Comparison of ENCODE assay signal across 22 cellular contexts in the genomic region with DNA sequence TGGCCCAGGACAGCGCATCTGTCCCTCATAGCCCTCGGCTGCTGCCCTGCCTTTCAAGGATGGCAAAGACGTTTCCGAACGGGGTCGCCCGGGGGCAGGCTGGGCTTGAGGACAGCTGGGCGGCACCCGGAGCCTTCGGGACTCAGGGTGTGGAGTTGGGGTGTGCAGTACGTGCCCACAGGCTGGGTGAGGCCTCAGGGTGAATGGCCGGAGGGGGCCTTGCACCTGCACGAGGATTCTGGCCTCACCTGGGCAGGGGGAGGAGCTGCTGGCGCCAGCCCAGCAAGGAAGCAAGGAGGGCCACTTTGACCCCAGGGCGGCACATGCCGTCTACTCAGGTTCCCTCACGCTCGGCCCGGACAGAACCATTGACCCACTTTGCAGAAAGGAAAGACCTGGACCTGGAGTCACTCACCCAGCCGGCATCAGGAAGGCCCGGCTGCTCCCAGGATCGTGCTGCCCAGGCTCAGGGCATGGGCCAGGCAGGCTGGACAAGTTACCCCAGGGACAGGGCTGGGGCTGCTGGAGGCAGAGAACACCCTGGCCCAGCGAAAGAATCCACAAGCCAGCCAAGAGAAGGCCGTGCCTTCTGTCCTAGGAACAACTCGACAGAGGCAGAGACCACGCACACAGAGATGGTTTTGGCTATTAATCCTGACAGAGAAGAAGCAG.
"Had no signal": no experiment of that assay in that cellular context is flagged by ENCODE, and none has a peak within 500 bp of the region (broad histone marks: within the 10 kb centered on the region; RNA-seq: fewer than 3 reads in every experiment).

No MANE protein-coding gene starts in this region.

- H3K36me3 ChIP-seq: adrenal gland, ascending aorta, colonic mucosa, thoracic aorta, upper lobe of left lung had no signal

- H3K4me1 ChIP-seq: adrenal gland, ascending aorta, colonic mucosa, parathyroid adenoma had no signal

- H3K4me3 ChIP-seq: adrenal gland, ascending aorta, colonic mucosa, dorsolateral prefrontal cortex, thoracic aorta, upper lobe of left lung had no signal

- ATAC-seq: effector memory CD8-positive, alpha-beta T cell; esophagus mucosa; stimulated activated naive B cell treated with anti-CD40 and anti-IgM and Interleukin-4, amounts not matched to agents 10 μg/mL and 1 μg/mL and 100 μg/mL, for 72 hours; WTC11 had no signal

- H3K27me3 ChIP-seq: ascending aorta, colonic mucosa had no signal

- H3K27ac ChIP-seq: adrenal gland, ascending aorta, colonic mucosa, dorsolateral prefrontal cortex, parathyroid adenoma, thoracic aorta, upper lobe of left lung had no signal

- DNase-seq: activated CD4-positive, alpha-beta T cell treated with anti-CD3 and anti-CD28 coated beads, Interleukin-2, amount 50 U/mL, for 4 hours; activated CD8-positive, alpha-beta memory T cell treated with anti-CD3 and anti-CD28 coated beads for 24 hours; activated CD8-positive, alpha-beta memory T cell treated with anti-CD3 and anti-CD28 coated beads, Interleukin-2, amount 50 U/mL, for 4 hours; activated naive CD4-positive, alpha-beta T cell; activated T-cell treated with anti-CD3 and anti-CD28 coated beads, Interleukin-2, amount 50 U/mL, for 24 hours; adrenal gland; colonic mucosa; dorsolateral prefrontal cortex; effector memory CD8-positive, alpha-beta T cell; foreskin melanocyte; nephron progenitor cell; nucleus accumbens; stimulated activated CD4-positive, alpha-beta T cell treated with anti-CD3 and anti-CD28 coated beads, Interleukin-2, amount 100 ng/mL, for 48 hours; stimulated activated CD8-positive, alpha-beta memory T cell treated with anti-CD3 and anti-CD28 coated beads, Interleukin-4, amount 100 ng/mL, for 48 hours; stimulated activated naive B cell treated with anti-CD40 and anti-IgM and Interleukin-4, amounts not matched to agents 10 μg/mL and 1 μg/mL and 100 μg/mL, for 72 hours; T-helper 9 cell had no signal
